ENCODE assay signal across 8 cellular contexts in the genomic region with DNA sequence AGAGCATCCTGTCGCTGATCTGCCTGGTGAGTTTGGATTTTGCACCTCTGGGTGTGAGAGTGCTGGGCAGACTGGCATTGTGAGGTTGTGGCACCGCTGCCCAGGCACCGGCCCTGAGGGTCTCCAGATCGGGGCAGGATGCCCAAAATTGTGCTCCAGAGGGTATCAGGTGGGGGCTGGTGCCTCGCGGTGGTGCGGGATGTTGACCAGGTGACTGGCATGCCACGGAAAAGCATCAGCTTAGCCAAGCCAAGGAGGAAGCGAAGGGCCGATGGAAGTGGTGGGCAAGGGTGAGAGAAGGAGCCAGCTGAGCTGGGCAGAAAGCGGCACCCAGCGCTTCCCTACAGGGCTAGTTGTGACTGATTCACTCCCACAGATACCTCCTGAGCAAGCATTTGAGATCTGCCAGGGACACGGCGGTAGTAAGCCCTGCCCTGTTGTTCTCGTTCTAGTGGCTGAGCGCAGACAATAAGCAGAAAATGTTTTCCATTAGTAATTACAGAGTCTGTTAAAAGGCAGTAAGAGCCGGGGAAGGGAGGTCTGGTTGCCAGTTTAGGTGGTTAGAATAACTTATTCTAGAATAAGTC. TPM values are rescaled to one million over a fixed set of nuclear protein-coding genes. Genes with fewer than 3 reads are reported as not detected.
DNase-seq lines count a peak whose midpoint lies in the region; ATAC-seq and TF ChIP-seq lines count a peak whose summit lies in the region.

No MANE protein-coding gene starts in this region.

- peak overlapping the region in 3 of 7 donors; percentile 42 to 70 (median 62) for H3K27ac Mint-ChIP-seq in CD14-positive monocyte

- H3K4me1 ChIP-seq in HUES64 (ENCODE audit: insufficient read depth, low read length) (no peaks in the 10 kb centered on the region), muscle layer of duodenum (ENCODE audit: control insufficient read depth in 1 of 2, insufficient read depth in 2 of 2, low read length in 2 of 2) (peaks cover 0 to 7% of the 10 kb centered on the region in 2 donors)

- DNase-seq in CD14-positive monocyte (ENCODE audit: low spot score) (no peak), astrocyte of the cerebellum (ENCODE audit: low read depth) (no peak), amygdala (lab: John Stamatoyannopoulos, UW) (no peak)

- ATAC-seq in HG03442 (IDR thresholded peaks at IDR 0.05; ENCODE audit: unreplicated experiment) (no peak), GM19324 (IDR thresholded peaks at IDR 0.05; ENCODE audit: low FRiP score, unreplicated experiment) (no peak), HG03135 (IDR thresholded peaks at IDR 0.05; ENCODE audit: unreplicated experiment) (no peak)

- peak overlapping the region; percentile 78 to 88 for H3K4me3 Mint-ChIP-seq in CD14-positive monocyte

- H3K27ac ChIP-seq in HUES64 (ENCODE audit: low read depth, low read length) (no peak overlapping the region), muscle layer of duodenum (ENCODE audit: low read length) (peak overlapping the region; percentile 39)

- intact Hi-C loops in CD14-positive monocyte (cut with micrococcal nuclease): no loop called here

- H3K9me3 Mint-ChIP-seq in CD14-positive monocyte: peaks cover 0 to 1% (median 0%) of the 10 kb centered on the region in 7 donors

- TF ChIP-seq CTCF in CD14-positive monocyte (IDR thresholded peaks at IDR 0.05): no peak
- TF ChIP-seq CTCF in astrocyte of the cerebellum (IDR thresholded peaks at IDR 0.05; ENCODE audit: low read depth, low read length, missing control alignments): no peak

- H3K36me3 Mint-ChIP-seq in CD14-positive monocyte: no peaks in the 10 kb centered on the region

- H3K27me3 ChIP-seq in HUES64 (ENCODE audit: insufficient read depth, low read length) (peaks cover 25% of the 10 kb centered on the region), muscle layer of duodenum (ENCODE audit: low read depth, low read length) (no peaks in the 10 kb centered on the region)

- WGBS in HUES64: 85% methylated on average over 17 of the region's 17 CpGs

- H3K36me3 ChIP-seq in HUES64 (ENCODE audit: insufficient read depth, low read length): no peaks in the 10 kb centered on the region
- no peaks in the 10 kb centered on the region for H3K36me3 ChIP-seq in muscle layer of duodenum (ENCODE audit: control insufficient read depth in 1 of 2, insufficient read depth in 2 of 2, low read length in 2 of 2)

- in situ Hi-C loops in astrocyte of the cerebellum (cut with HindIII; ENCODE audit: low sequenced_read_pairs): no loop called here

- peaks cover 52% of the 10 kb centered on the region for H3K4me1 Mint-ChIP-seq in CD14-positive monocyte

- H3K27me3 Mint-ChIP-seq in CD14-positive monocyte (ENCODE audit: low read depth in 3 of 3): peaks cover 0 to 23% (median 8%) of the 10 kb centered on the region in 3 donors

- no peak overlapping the region for H3K9ac ChIP-seq in HUES64 (ENCODE audit: low read depth, low read length)

- no peaks in the 10 kb centered on the region for H3K9me3 ChIP-seq in HUES64 (ENCODE audit: insufficient read depth, low read depth, low read length)
- H3K9me3 ChIP-seq in muscle layer of duodenum (ENCODE audit: control insufficient read depth in 1 of 2, low read length in 2 of 2): no peaks in the 10 kb centered on the region

- H3K4me3 ChIP-seq in HUES64 (ENCODE audit: low read length) (peak overlapping the region; percentile 45), astrocyte of the cerebellum (ENCODE audit: low read depth, low read length) (peak overlapping the region; percentile 33), muscle layer of duodenum (ENCODE audit: low read depth in 1 of 2, low read length in 2 of 2) (peak overlapping the region; percentile 39 to 61)

RNA-seq across cellular contexts. Expression of a gene that starts 0.8 kb away (rescaled TPM):
- under 1 TPM; 0.04 to 0.13 TPM for polyA plus RNA-seq in CD14-positive monocyte
- polyA plus RNA-seq in HUES64 (2013, experiment 1 of 2): 0.20 TPM
- polyA plus RNA-seq in HUES64 (2013, experiment 2 of 2): 0.06 TPM

RNA-seq across cellular contexts. Expression of a gene that starts 10.9 kb away (rescaled TPM):
- not detected for polyA plus RNA-seq in CD14-positive monocyte
- not detected for polyA plus RNA-seq in HUES64 (2013, experiment 1 of 2)
- not detected for polyA plus RNA-seq in HUES64 (2013, experiment 2 of 2)

RNA-seq across cellular contexts. Expression of a gene that starts 33.8 kb away (rescaled TPM):
- polyA plus RNA-seq in CD14-positive monocyte: not detected
- 0.25 TPM for polyA plus RNA-seq in HUES64 (2013, experiment 1 of 2)
- not detected for polyA plus RNA-seq in HUES64 (2013, experiment 2 of 2)

RNA-seq across cellular contexts. Expression of a gene that starts 58.3 kb away (rescaled TPM):
- 10 to 100 TPM; 23.8 to 26.7 TPM for polyA plus RNA-seq in CD14-positive monocyte
- 36.6 TPM for polyA plus RNA-seq in HUES64 (2013, experiment 1 of 2)
- 34.6 TPM for polyA plus RNA-seq in HUES64 (2013, experiment 2 of 2)
